ENCODE assay signal across 1 cellular context in the genomic region with DNA sequence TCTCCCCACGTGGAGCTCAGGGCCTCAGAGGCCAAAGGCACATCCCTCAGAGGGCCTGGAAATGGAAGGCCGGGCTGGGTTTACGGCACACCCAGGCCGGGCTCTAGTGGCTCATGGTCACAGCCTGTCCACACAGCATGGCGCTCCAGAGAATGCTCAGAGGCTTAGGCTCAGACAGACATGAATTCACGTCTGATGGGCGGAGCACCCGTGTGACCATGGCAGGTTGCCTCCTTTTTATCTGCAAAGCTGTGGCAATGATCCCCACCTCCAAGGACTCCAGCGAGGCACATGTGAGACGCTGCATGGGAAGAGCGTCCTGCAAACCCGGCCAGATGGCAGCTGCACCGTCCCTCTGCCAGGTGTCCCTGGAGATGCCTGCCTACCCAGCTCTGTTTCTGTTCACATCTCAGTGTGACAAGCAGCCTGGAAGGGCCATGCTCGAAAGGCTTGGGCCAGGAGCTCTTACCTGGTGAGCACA.
TF ChIP-seq lines count a peak whose summit lies in the region.

No MANE protein-coding gene starts in this region.

TF ChIP-seq in H1, 55 proteins besides CTCF, POLR2A, EP300 and RAD21 (continued from another document):
- TF ChIP-seq, protein P1, sequence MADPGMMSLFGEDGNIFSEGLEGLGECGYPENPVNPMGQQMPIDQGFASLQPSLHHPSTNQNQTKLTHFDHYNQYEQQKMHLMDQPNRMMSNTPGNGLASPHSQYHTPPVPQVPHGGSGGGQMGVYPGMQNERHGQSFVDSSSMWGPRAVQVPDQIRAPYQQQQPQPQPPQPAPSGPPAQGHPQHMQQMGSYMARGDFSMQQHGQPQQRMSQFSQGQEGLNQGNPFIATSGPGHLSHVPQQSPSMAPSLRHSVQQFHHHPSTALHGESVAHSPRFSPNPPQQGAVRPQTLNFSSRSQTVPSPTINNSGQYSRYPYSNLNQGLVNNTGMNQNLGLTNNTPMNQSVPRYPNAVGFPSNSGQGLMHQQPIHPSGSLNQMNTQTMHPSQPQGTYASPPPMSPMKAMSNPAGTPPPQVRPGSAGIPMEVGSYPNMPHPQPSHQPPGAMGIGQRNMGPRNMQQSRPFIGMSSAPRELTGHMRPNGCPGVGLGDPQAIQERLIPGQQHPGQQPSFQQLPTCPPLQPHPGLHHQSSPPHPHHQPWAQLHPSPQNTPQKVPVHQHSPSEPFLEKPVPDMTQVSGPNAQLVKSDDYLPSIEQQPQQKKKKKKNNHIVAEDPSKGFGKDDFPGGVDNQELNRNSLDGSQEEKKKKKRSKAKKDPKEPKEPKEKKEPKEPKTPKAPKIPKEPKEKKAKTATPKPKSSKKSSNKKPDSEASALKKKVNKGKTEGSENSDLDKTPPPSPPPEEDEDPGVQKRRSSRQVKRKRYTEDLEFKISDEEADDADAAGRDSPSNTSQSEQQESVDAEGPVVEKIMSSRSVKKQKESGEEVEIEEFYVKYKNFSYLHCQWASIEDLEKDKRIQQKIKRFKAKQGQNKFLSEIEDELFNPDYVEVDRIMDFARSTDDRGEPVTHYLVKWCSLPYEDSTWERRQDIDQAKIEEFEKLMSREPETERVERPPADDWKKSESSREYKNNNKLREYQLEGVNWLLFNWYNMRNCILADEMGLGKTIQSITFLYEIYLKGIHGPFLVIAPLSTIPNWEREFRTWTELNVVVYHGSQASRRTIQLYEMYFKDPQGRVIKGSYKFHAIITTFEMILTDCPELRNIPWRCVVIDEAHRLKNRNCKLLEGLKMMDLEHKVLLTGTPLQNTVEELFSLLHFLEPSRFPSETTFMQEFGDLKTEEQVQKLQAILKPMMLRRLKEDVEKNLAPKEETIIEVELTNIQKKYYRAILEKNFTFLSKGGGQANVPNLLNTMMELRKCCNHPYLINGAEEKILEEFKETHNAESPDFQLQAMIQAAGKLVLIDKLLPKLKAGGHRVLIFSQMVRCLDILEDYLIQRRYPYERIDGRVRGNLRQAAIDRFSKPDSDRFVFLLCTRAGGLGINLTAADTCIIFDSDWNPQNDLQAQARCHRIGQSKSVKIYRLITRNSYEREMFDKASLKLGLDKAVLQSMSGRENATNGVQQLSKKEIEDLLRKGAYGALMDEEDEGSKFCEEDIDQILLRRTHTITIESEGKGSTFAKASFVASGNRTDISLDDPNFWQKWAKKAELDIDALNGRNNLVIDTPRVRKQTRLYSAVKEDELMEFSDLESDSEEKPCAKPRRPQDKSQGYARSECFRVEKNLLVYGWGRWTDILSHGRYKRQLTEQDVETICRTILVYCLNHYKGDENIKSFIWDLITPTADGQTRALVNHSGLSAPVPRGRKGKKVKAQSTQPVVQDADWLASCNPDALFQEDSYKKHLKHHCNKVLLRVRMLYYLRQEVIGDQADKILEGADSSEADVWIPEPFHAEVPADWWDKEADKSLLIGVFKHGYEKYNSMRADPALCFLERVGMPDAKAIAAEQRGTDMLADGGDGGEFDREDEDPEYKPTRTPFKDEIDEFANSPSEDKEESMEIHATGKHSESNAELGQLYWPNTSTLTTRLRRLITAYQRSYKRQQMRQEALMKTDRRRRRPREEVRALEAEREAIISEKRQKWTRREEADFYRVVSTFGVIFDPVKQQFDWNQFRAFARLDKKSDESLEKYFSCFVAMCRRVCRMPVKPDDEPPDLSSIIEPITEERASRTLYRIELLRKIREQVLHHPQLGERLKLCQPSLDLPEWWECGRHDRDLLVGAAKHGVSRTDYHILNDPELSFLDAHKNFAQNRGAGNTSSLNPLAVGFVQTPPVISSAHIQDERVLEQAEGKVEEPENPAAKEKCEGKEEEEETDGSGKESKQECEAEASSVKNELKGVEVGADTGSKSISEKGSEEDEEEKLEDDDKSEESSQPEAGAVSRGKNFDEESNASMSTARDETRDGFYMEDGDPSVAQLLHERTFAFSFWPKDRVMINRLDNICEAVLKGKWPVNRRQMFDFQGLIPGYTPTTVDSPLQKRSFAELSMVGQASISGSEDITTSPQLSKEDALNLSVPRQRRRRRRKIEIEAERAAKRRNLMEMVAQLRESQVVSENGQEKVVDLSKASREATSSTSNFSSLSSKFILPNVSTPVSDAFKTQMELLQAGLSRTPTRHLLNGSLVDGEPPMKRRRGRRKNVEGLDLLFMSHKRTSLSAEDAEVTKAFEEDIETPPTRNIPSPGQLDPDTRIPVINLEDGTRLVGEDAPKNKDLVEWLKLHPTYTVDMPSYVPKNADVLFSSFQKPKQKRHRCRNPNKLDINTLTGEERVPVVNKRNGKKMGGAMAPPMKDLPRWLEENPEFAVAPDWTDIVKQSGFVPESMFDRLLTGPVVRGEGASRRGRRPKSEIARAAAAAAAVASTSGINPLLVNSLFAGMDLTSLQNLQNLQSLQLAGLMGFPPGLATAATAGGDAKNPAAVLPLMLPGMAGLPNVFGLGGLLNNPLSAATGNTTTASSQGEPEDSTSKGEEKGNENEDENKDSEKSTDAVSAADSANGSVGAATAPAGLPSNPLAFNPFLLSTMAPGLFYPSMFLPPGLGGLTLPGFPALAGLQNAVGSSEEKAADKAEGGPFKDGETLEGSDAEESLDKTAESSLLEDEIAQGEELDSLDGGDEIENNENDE (IDR thresholded peaks at IDR 0.05; ENCODE audit: insufficient replicate concordance, low read length): no peak
- TF ChIP-seq CEBPB (IDR thresholded peaks at IDR 0.05; ENCODE audit: low read depth, low read length): no peak
- no peak for TF ChIP-seq GABPA (IDR thresholded peaks at IDR 0.05; ENCODE audit: borderline replicate concordance, insufficient read depth, low read length)
- no peak for TF ChIP-seq MAFK (IDR thresholded peaks at IDR 0.05; ENCODE audit: low read depth, low read length)
